In genomic region chr13:28459911-28460310, GRCh38 we compare ENCODE assay signal across 1 cellular context.
TF ChIP-seq lines count a peak whose summit lies in the region.

No MANE protein-coding gene starts in this region.

TF ChIP-seq in IMR-90, 13 proteins besides CTCF, POLR2A, EP300 and RAD21:
- TF ChIP-seq NFE2L2 (IDR thresholded peaks at IDR 0.05; ENCODE audit: low read depth, low read length): no peak
TF ChIP-seq in IMR-90: peak in this region for 0.
